31 cellular contexts compared by ENCODE assay signal in the genomic region with DNA sequence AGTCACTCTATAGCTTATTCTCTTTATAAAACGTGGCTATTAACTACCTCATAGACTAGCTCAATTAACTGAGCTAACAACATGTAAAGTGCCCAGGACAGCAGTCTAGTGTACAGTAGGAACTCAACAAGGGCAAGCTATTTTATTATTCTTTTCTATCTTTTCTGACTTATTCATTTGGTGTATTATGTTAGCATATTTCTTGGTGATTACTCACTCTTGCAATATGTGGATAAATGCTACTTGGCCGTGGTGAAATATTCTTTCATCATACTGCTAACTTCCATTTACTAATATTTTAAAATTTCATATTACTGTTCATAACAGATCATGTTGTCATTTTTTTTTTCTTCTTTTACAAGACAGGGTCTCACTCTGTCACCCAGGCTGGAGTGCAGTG. TPM values are rescaled to one million over a fixed set of nuclear protein-coding genes. Genes with fewer than 3 reads are reported as not detected.
DNase-seq lines count a peak whose midpoint lies in the region; ATAC-seq and TF ChIP-seq lines count a peak whose summit lies in the region.
"Had no signal": no experiment of that assay in that cellular context is flagged by ENCODE, and none has a peak within 500 bp of the region (broad histone marks: within the 10 kb centered on the region; RNA-seq: fewer than 3 reads in every experiment).

No MANE protein-coding gene starts in this region.

- no peaks in the 10 kb centered on the region for H3K27me3 Mint-ChIP-seq in chondrocyte (ENCODE audit: low read depth)
- H3K27me3 Mint-ChIP-seq: activated CD4-positive, alpha-beta memory T cell treated with anti-CD3 and anti-CD28 coated beads for 36 hours; CD4-positive, CD25-positive, alpha-beta regulatory T cell; effector memory CD8-positive, alpha-beta T cell; type B pancreatic cell had no signal

- H3K4me1 ChIP-seq in subcutaneous abdominal adipose tissue (ENCODE audit: control insufficient read depth in 5 of 5, insufficient read depth in 5 of 5, low read length in 5 of 5): peaks cover 5 to 38% (median 29%) of the 10 kb centered on the region in 5 donors

- no peak for TF ChIP-seq CTCF in chondrocyte (IDR thresholded peaks at IDR 0.05)

- H3K4me1 Mint-ChIP-seq in chondrocyte (ENCODE audit: low read depth): peaks cover 25% of the 10 kb centered on the region

- no peaks in the 10 kb centered on the region for H3K27me3 ChIP-seq in subcutaneous abdominal adipose tissue (ENCODE audit: control insufficient read depth in 5 of 5, insufficient read depth in 4 of 5, low read length in 5 of 5)

- DNase-seq in GM03348 (ENCODE audit: low spot score): peak; percentile 71
- DNase-seq in chondrocyte (ENCODE audit: low spot score): no peak
- DNase-seq in fibroblast of the conjunctiva (ENCODE audit: low read depth): peak; percentile 40
- no peak for DNase-seq in activated CD4-positive, alpha-beta T cell treated with anti-CD3 and anti-CD28 coated beads for 48 hours
- DNase-seq in NCI-H345 (lab: John Stamatoyannopoulos, UW): no peak
- DNase-seq: activated CD4-positive, alpha-beta memory T cell treated with anti-CD3 and anti-CD28 coated beads for 36 hours; activated CD8-positive, alpha-beta memory T cell treated with anti-CD3 and anti-CD28 coated beads, Interleukin-2, amount 50 U/mL, for 4 hours; activated naive CD4-positive, alpha-beta T cell treated with anti-CD3 and anti-CD28 coated beads, Interleukin-2, amount 50 U/mL, for 16 hours; aorta; CD4-positive, CD25-positive, alpha-beta regulatory T cell; DND-41; effector memory CD8-positive, alpha-beta T cell; erythroblast; hippocampal formation; Kasumi-1; left cardiac atrium; NCI-H1436; NCI-H2107; NCI-H446; NCI-H774; Right ventricle myocardium superior; T-helper 2 cell had no signal

- peak overlapping the region; percentile 76 for H3K27ac ChIP-seq in subcutaneous abdominal adipose tissue (ENCODE audit: low read depth, low read length)
- H3K27ac ChIP-seq: coronary artery had no signal

- H3K27ac Mint-ChIP-seq in chondrocyte (ENCODE audit: unreplicated experiment): peak overlapping the region; percentile 91
- H3K27ac Mint-ChIP-seq: activated CD4-positive, alpha-beta memory T cell treated with anti-CD3 and anti-CD28 coated beads for 36 hours; CD4-positive, CD25-positive, alpha-beta regulatory T cell; nephron; stimulated activated effector memory CD8-positive, alpha-beta T cell treated with anti-CD3 and anti-CD28 coated beads, Interleukin-12 subunit alpha, Interleukin-12 subunit beta, amount 100 ng/mL, for 72 hours; type B pancreatic cell had no signal

- no peak overlapping the region for H3K4me3 ChIP-seq in subcutaneous abdominal adipose tissue (ENCODE audit: low read depth in 1 of 5, low read length in 5 of 5)
- H3K4me3 ChIP-seq: coronary artery, GM12878, lung had no signal

- H3K36me3 Mint-ChIP-seq in chondrocyte (ENCODE audit: low read depth): peaks cover 18% of the 10 kb centered on the region

- ATAC-seq in HG02973 (IDR thresholded peaks at IDR 0.05; ENCODE audit: unreplicated experiment): no peak
- ATAC-seq: effector memory CD8-positive, alpha-beta T cell; GM12878; left cardiac atrium; Panc1; stimulated activated effector memory CD8-positive, alpha-beta T cell treated with anti-CD3 and anti-CD28 coated beads, Interleukin-12 subunit alpha, Interleukin-12 subunit beta, amount 100 ng/mL, for 72 hours had no signal

- peaks cover 21 to 40% (median 36%) of the 10 kb centered on the region in 5 donors for H3K36me3 ChIP-seq in subcutaneous abdominal adipose tissue (ENCODE audit: control insufficient read depth in 5 of 5, insufficient read depth in 5 of 5, low read length in 5 of 5)

- H3K9ac ChIP-seq in subcutaneous abdominal adipose tissue (ENCODE audit: low read length in 5 of 5): peak overlapping the region in 1 of 5 donors; percentile 53

- H3K9me3 ChIP-seq in subcutaneous abdominal adipose tissue (ENCODE audit: control insufficient read depth in 5 of 5, low read length in 5 of 5): no peaks in the 10 kb centered on the region

- no peaks in the 10 kb centered on the region for H3K9me3 Mint-ChIP-seq in chondrocyte (ENCODE audit: low read depth)
- H3K9me3 Mint-ChIP-seq: activated CD4-positive, alpha-beta memory T cell treated with anti-CD3 and anti-CD28 coated beads for 36 hours; CD4-positive, CD25-positive, alpha-beta regulatory T cell; effector memory CD8-positive, alpha-beta T cell; nephron; stimulated activated effector memory CD8-positive, alpha-beta T cell treated with anti-CD3 and anti-CD28 coated beads, Interleukin-12 subunit alpha, Interleukin-12 subunit beta, amount 100 ng/mL, for 72 hours; type B pancreatic cell had no signal

- H3K4me3 Mint-ChIP-seq in chondrocyte (ENCODE audit: unreplicated experiment): no peak overlapping the region
- H3K4me3 Mint-ChIP-seq: activated CD4-positive, alpha-beta memory T cell treated with anti-CD3 and anti-CD28 coated beads for 36 hours; CD4-positive, CD25-positive, alpha-beta regulatory T cell; effector memory CD8-positive, alpha-beta T cell; nephron; stimulated activated effector memory CD8-positive, alpha-beta T cell treated with anti-CD3 and anti-CD28 coated beads, Interleukin-12 subunit alpha, Interleukin-12 subunit beta, amount 100 ng/mL, for 72 hours; type B pancreatic cell had no signal

RNA-seq across cellular contexts. Expression of a gene that starts 4.9 kb away (rescaled TPM):
- 50.1 to 52.5 TPM (median 50.5 TPM) in 3 replicates for total RNA-seq in chondrocyte

Comparison
In these comparisons a context has a peak if more than half of its experiments do, and no peak if none do; other contexts are left out.
1. DNase-seq: peak in GM03348 (single experiment) and fibroblast of the conjunctiva (single experiment); none in chondrocyte (single experiment), activated CD4-positive, alpha-beta T cell treated with anti-CD3 and anti-CD28 coated beads for 48 hours (single experiment) and NCI-H345 (single experiment).